Comparison of ENCODE assay signal across 35 cellular contexts in the genomic region with DNA sequence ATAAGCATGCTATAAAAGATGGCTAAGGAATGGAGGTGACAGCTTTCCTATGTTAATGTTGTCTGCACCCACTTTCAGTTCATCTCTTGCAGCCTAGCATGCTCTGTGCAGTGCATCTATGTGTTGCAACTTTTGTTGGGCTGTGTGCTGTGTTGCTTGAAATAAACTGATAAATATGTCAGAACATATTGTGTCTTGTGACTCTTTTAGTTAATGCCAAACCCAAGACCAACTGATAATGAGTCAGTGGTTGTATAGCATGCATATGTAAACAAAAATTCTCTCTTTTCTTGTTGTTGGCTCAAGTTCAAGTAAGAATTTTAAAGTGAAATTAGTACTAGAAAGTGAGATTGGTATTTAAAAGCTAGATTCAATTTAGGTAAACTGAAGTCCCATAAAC. TPM values are rescaled to one million over a fixed set of nuclear protein-coding genes. Genes with fewer than 3 reads are reported as not detected.
"Had no signal": no experiment of that assay in that cellular context is flagged by ENCODE, and none has a peak within 500 bp of the region (broad histone marks: within the 10 kb centered on the region; RNA-seq: fewer than 3 reads in every experiment).

No MANE protein-coding gene starts in this region.

- H3K4me3 ChIP-seq: dorsolateral prefrontal cortex, gastroesophageal sphincter, heart left ventricle, lower lobe of right lung, prostate gland, sigmoid colon, stomach, tibial artery had no signal

- H3K9me3 ChIP-seq: prostate gland, sigmoid colon had no signal

- H3K9me3 Mint-ChIP-seq: natural killer cell; stimulated activated effector memory CD8-positive, alpha-beta T cell treated with anti-CD3 and anti-CD28 coated beads, Interleukin-12 subunit alpha, Interleukin-12 subunit beta, amount 100 ng/mL, for 72 hours had no signal

- H3K4me1 ChIP-seq: gastroesophageal sphincter, heart left ventricle, lower lobe of right lung, prostate gland, sigmoid colon, tibial artery had no signal

- H3K4me3 Mint-ChIP-seq: immature natural killer cell; natural killer cell; stimulated activated effector memory CD8-positive, alpha-beta T cell treated with anti-CD3 and anti-CD28 coated beads, Interleukin-12 subunit alpha, Interleukin-12 subunit beta, amount 100 ng/mL, for 72 hours; type B pancreatic cell had no signal

- ATAC-seq: esophagus mucosa; gastroesophageal sphincter; heart left ventricle; left colon; left ventricle myocardium superior; lower lobe of right lung; natural killer cell; right cardiac atrium; stimulated activated effector memory CD8-positive, alpha-beta T cell treated with anti-CD3 and anti-CD28 coated beads, Interleukin-12 subunit alpha, Interleukin-12 subunit beta, amount 100 ng/mL, for 72 hours had no signal

- H3K27ac ChIP-seq: dorsolateral prefrontal cortex, epithelial cell of prostate, gastroesophageal sphincter, heart left ventricle, lower lobe of right lung, prostate gland, sigmoid colon, stomach, tibial artery had no signal

- DNase-seq: caudate nucleus; cerebellar nuclear complex; dorsolateral prefrontal cortex; effector CD4-positive, alpha-beta T cell; foreskin fibroblast; heart left ventricle; hypothalamus; immature natural killer cell; islet precursor cell; kidney glomerular epithelial cell; left colon; left ventricle myocardium superior; lower lobe of right lung; natural killer cell; right cardiac atrium; sigmoid colon; stimulated activated CD4-positive, alpha-beta T cell treated with anti-CD3 and anti-CD28 coated beads, Interleukin-2, amount 100 ng/mL, for 24 hours; stimulated activated CD4-positive, alpha-beta T cell treated with anti-CD3 and anti-CD28 coated beads, Interleukin-4, amount 100 ng/mL, for 24 hours; stimulated activated naive CD4-positive, alpha-beta T cell treated with Interleukin-2 at 50 U/mL for 16 hours; stomach; tibial artery had no signal

- H3K27me3 ChIP-seq: gastroesophageal sphincter, heart left ventricle, sigmoid colon, stomach, tibial artery had no signal

- H3K36me3 ChIP-seq: gastroesophageal sphincter, heart left ventricle, lower lobe of right lung, prostate gland, sigmoid colon, stomach, tibial artery had no signal

- H3K36me3 Mint-ChIP-seq: immature natural killer cell; natural killer cell; stimulated activated effector memory CD8-positive, alpha-beta T cell treated with anti-CD3 and anti-CD28 coated beads, Interleukin-12 subunit alpha, Interleukin-12 subunit beta, amount 100 ng/mL, for 72 hours; type B pancreatic cell had no signal

- H3K27ac Mint-ChIP-seq: immature natural killer cell; natural killer cell; stimulated activated effector memory CD8-positive, alpha-beta T cell treated with anti-CD3 and anti-CD28 coated beads, Interleukin-12 subunit alpha, Interleukin-12 subunit beta, amount 100 ng/mL, for 72 hours; type B pancreatic cell had no signal

- H3K4me1 Mint-ChIP-seq: immature natural killer cell; natural killer cell; stimulated activated effector memory CD8-positive, alpha-beta T cell treated with anti-CD3 and anti-CD28 coated beads, Interleukin-12 subunit alpha, Interleukin-12 subunit beta, amount 100 ng/mL, for 72 hours had no signal

RNA-seq across cellular contexts. Expression of a gene that starts 37.0 kb away (rescaled TPM):
- total RNA-seq: esophagus mucosa, left colon, lower lobe of right lung, mononuclear cell, natural killer cell, osteocyte, prostate gland, renal cortical epithelial cell, sigmoid colon, skeletal muscle tissue, stomach, subcutaneous adipose tissue, temporal lobe, urinary bladder had no signal
- polyA plus RNA-seq: immature natural killer cell, neural cell, sigmoid colon, stomach, urinary bladder had no signal
